Comparison of ENCODE assay signal across 8 cellular contexts in the genomic region with DNA sequence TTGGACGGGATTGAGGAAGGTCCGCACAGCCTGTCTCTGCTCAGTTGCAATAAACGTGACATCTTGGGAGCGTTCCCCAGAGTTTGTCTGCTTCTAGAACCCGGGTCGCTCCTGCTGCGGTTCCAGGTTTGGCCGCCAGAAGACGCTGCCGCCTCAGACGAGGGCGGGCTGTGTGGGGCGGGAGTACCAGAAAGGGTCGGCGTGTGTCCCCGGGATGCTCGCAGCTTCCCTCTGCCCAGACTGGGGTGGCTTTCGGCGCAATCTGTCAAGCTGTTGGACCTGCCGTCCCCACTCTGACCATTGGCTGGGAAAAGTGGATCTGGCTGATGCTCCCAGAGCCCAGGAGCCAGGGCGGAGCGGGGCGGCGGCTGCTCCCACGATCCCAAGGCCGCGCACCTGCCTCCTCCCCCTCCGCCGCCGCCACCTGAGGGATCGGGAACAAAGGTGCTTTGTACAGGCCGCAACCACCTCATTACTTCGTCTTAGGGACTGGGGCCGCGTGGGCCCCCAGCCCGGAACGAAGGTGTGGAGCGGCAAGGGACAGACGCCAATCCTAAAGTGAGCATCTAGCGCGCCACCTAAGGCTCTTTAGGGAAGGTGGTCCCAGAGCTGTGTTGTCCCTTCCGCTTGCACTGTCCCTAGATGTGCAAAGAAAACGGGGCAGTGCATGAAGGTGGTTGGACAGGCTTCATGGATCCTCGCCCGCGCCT. TPM values are rescaled to one million over a fixed set of nuclear protein-coding genes. Genes with fewer than 3 reads are reported as not detected.
DNase-seq lines count a peak whose midpoint lies in the region; ATAC-seq and TF ChIP-seq lines count a peak whose summit lies in the region.

No MANE protein-coding gene starts in this region.

- H3K27me3 Mint-ChIP-seq in activated T-cell treated with anti-CD3 and anti-CD28 coated beads, Interleukin-2, amount 50 U/mL, for 72 hours (ENCODE audit: low read depth) = no peaks in the 10 kb centered on the region

- H3K4me1 Mint-ChIP-seq in activated T-cell treated with anti-CD3 and anti-CD28 coated beads, Interleukin-2, amount 50 U/mL, for 72 hours (ENCODE audit: low read depth) = peaks cover 37% of the 10 kb centered on the region

- H3K27me3 ChIP-seq in foreskin keratinocyte (no peaks in the 10 kb centered on the region), psoas muscle (ENCODE audit: insufficient read depth in 3 of 3, low read length in 2 of 3) (no peaks in the 10 kb centered on the region)

- no peaks in the 10 kb centered on the region for H3K9me3 Mint-ChIP-seq in activated T-cell treated with anti-CD3 and anti-CD28 coated beads, Interleukin-2, amount 50 U/mL, for 72 hours

- peaks cover 16% of the 10 kb centered on the region for H3K4me1 ChIP-seq in foreskin keratinocyte
- peaks cover 19% of the 10 kb centered on the region for H3K4me1 ChIP-seq in psoas muscle

- peak overlapping the region; percentile 97 for H3K4me3 ChIP-seq in psoas muscle

- H3K9me3 ChIP-seq in psoas muscle = no peaks in the 10 kb centered on the region

- ATAC-seq in GM18498 (IDR thresholded peaks at IDR 0.05; ENCODE audit: unreplicated experiment) (peak; percentile 37), foreskin keratinocyte (peak; percentile 36), psoas muscle (peak; percentile 17 to 57 (median 38)), GM19328 (IDR thresholded peaks at IDR 0.05; ENCODE audit: unreplicated experiment) (no peak), GM21717 (IDR thresholded peaks at IDR 0.05; ENCODE audit: unreplicated experiment) (no peak)
- peak; percentile 52 to 56 for ATAC-seq in activated T-cell treated with anti-CD3 and anti-CD28 coated beads, Interleukin-2, amount 50 U/mL, for 72 hours (replicated peaks in 1 of 2)

- intact Hi-C loops in psoas muscle (cut with DNase I) = loop anchor here in 1 of 2 donors (1.0 to 10.0 kb wide), 3 partner anchors 21 to 398 kb away; no protein-coding TSS in a partner anchor

- H3K27ac Mint-ChIP-seq in activated T-cell treated with anti-CD3 and anti-CD28 coated beads, Interleukin-2, amount 50 U/mL, for 72 hours = no peak overlapping the region

- H3K4me3 Mint-ChIP-seq in activated T-cell treated with anti-CD3 and anti-CD28 coated beads, Interleukin-2, amount 50 U/mL, for 72 hours = peak overlapping the region; percentile 85 to 87

- TF ChIP-seq CTCF in foreskin keratinocyte (conservative IDR thresholded peaks at IDR 0.05) (peak; percentile 85), psoas muscle (IDR thresholded peaks at IDR 0.05) (peak; percentile 55)

- peak; percentile 74 for DNase-seq in ACHN
- peak; percentile 88 for DNase-seq in NCI-H82 (lab: John Stamatoyannopoulos, UW)
- peak; percentile 86 to 87 for DNase-seq in activated T-cell treated with anti-CD3 and anti-CD28 coated beads, Interleukin-2, amount 50 U/mL, for 72 hours
- DNase-seq in foreskin keratinocyte = peak in 1 of 2 donors; percentile 15
- DNase-seq in psoas muscle = peak in 1 of 2 donors; percentile 59

- in situ Hi-C loops in ACHN (cut with HindIII; ENCODE audit: low pct_ligation_motif_present, low pct_unique_long_range_greater_than_20kb, low sequenced_read_pairs) = no loop called here

- H3K36me3 ChIP-seq in psoas muscle (ENCODE audit: insufficient read depth in 1 of 2, low read depth in 1 of 2) = peaks cover 0 to 32% of the 10 kb centered on the region in 2 donors

- peaks cover 0 to 2% of the 10 kb centered on the region in 2 donors for H3K36me3 Mint-ChIP-seq in activated T-cell treated with anti-CD3 and anti-CD28 coated beads, Interleukin-2, amount 50 U/mL, for 72 hours (ENCODE audit: insufficient read depth in 2 of 2)

- H3K27ac ChIP-seq in foreskin keratinocyte (no peak overlapping the region), psoas muscle (peak overlapping the region; percentile 65)

- 13 to 21% (median 20%) methylated on average over 45 to 46 of the region's 46 CpGs for WGBS in psoas muscle, 3 donors

RNA-seq across cellular contexts. Expression of a gene that starts 0.7 kb away (rescaled TPM):
- 1 to 10 TPM; 3.4 to 4.0 TPM for total RNA-seq in activated T-cell treated with anti-CD3 and anti-CD28 coated beads, Interleukin-2, amount 50 U/mL, for 72 hours
- total RNA-seq in foreskin keratinocyte (10.0 and 10.9 TPM in 2 replicates), psoas muscle (1 to 10 TPM in 1 of 4 donors, under 1 TPM in 3; 0.69 to 1.1 (median 0.77) TPM)
- polyA plus RNA-seq in foreskin keratinocyte (16.8 and 17.7 TPM in 2 replicates), psoas muscle (1 to 10 TPM in 2 of 3 donors, under 1 TPM in 1; 0.39 to 1.3 (median 1.2) TPM)

RNA-seq across cellular contexts. Expression of a gene that starts 11.7 kb away (rescaled TPM):
- 10 to 100 TPM; 40.8 to 42.1 TPM for total RNA-seq in activated T-cell treated with anti-CD3 and anti-CD28 coated beads, Interleukin-2, amount 50 U/mL, for 72 hours
- total RNA-seq in foreskin keratinocyte = 214 and 242 TPM in 2 replicates
- 201 and 244 TPM in 2 replicates for polyA plus RNA-seq in foreskin keratinocyte
- 10 to 100 TPM; 38.4 to 50.9 (median 49.3) TPM for total RNA-seq in psoas muscle
- 10 to 100 TPM; 33.2 to 45.4 (median 41.0) TPM for polyA plus RNA-seq in psoas muscle

RNA-seq across cellular contexts. Expression of a gene that starts 15.8 kb away (rescaled TPM):
- 1 to 10 TPM; 4.1 to 4.7 TPM for total RNA-seq in activated T-cell treated with anti-CD3 and anti-CD28 coated beads, Interleukin-2, amount 50 U/mL, for 72 hours
- 4.1 and 4.2 TPM in 2 replicates for total RNA-seq in foreskin keratinocyte
- polyA plus RNA-seq in foreskin keratinocyte = 4.3 and 5.0 TPM in 2 replicates
- under 1 TPM in 3 of 4 donors, not detected in 1; 0.32 to 0.69 (median 0.57) TPM for total RNA-seq in psoas muscle
- polyA plus RNA-seq in psoas muscle = under 1 TPM; 0.17 to 1.00 (median 0.39) TPM

RNA-seq across cellular contexts. Expression of a gene that starts 29.2 kb away (rescaled TPM):
- under 1 TPM in 1 of 2 donors, not detected in 1; 0.10 TPM for total RNA-seq in activated T-cell treated with anti-CD3 and anti-CD28 coated beads, Interleukin-2, amount 50 U/mL, for 72 hours
- total RNA-seq in foreskin keratinocyte = not detected in 2 replicates
- not detected in 2 replicates for polyA plus RNA-seq in foreskin keratinocyte
- total RNA-seq in psoas muscle = under 1 TPM in 2 of 4 donors, not detected in 2; 0.12 to 0.34 TPM
- polyA plus RNA-seq in psoas muscle = not detected

RNA-seq across cellular contexts. Expression of a gene that starts 29.3 kb away (rescaled TPM):
- total RNA-seq in activated T-cell treated with anti-CD3 and anti-CD28 coated beads, Interleukin-2, amount 50 U/mL, for 72 hours = 1 to 10 TPM; 1.1 to 1.4 TPM
- 0.07 and 0.27 TPM in 2 replicates for total RNA-seq in foreskin keratinocyte
- 0.11 and 0.12 TPM in 2 replicates for polyA plus RNA-seq in foreskin keratinocyte
- under 1 TPM in 2 of 4 donors, not detected in 2; 0.19 to 0.56 TPM for total RNA-seq in psoas muscle
- under 1 TPM; 0.04 to 0.38 (median 0.07) TPM for polyA plus RNA-seq in psoas muscle

Comparison
In these comparisons a context has a peak if more than half of its experiments do, and no peak if none do; other contexts are left out.
1. ATAC-seq: peak in GM18498 (single experiment), activated T-cell treated with anti-CD3 and anti-CD28 coated beads, Interleukin-2, amount 50 U/mL, for 72 hours (2 of 2), foreskin keratinocyte (single experiment) and psoas muscle (4 of 4); none in GM19328 (single experiment) and GM21717 (single experiment).